In genomic region chr6:31114540-31114876, GRCh38 we compare ENCODE assay signal across 9 cellular contexts. TPM values are rescaled to one million over a fixed set of nuclear protein-coding genes. Genes with fewer than 3 reads are reported as not detected.
DNase-seq lines count a peak whose midpoint lies in the region; ATAC-seq and TF ChIP-seq lines count a peak whose summit lies in the region.
"Had no signal": no experiment of that assay in that cellular context is flagged by ENCODE, and none has a peak within 500 bp of the region (broad histone marks: within the 10 kb centered on the region; RNA-seq: fewer than 3 reads in every experiment).

TSS of gene PSORS1C1 (plus strand) at chr6:31114800. CDS start at chr6:31129633, 14,833 bp downstream.

- peak in 1 of 2 donors; percentile 15 for TF ChIP-seq POLR2A in uterus (IDR thresholded peaks at IDR 0.05)

- no peak within 1 kb of the TSS for H3K4me3 ChIP-seq in mucosa of descending colon
- peak within 1 kb of the TSS; percentile 21 to 25 for H3K4me3 ChIP-seq in uterus

- H3K36me3 ChIP-seq in mucosa of descending colon (ENCODE audit: low read depth) (no peaks in the 10 kb centered on the region), uterus (no peaks in the 10 kb centered on the region)

- ATAC-seq in mucosa of descending colon: peak; percentile 94
- no peak for ATAC-seq in HG03432 (IDR thresholded peaks at IDR 0.05; ENCODE audit: unreplicated experiment)

- H3K27ac ChIP-seq in uterus: peak within 1 kb of the TSS; percentile 91 to 92
- H3K27ac ChIP-seq: KMS-11 had no signal

- DNase-seq in M059J (ENCODE audit: low read depth) (peak; percentile 98), epidermal melanocyte (ENCODE audit: insufficient read length, low spot score) (peak; percentile 59), mucosa of descending colon (peak; percentile 69 to 84 (median 77)), uterus (peak; percentile 91 to 96), NCI-H2171 (lab: John Stamatoyannopoulos, UW) (no peak), CD1c-positive myeloid dendritic cell (ENCODE audit: extremely low spot score) (no peak)
- DNase-seq in stimulated activated CD4-positive, alpha-beta T cell treated with anti-CD3 and anti-CD28 coated beads, Interleukin-4, amount 100 ng/mL, for 1 hour: no peak

- H3K9me3 ChIP-seq in mucosa of descending colon (no peaks in the 10 kb centered on the region), uterus (no peaks in the 10 kb centered on the region)

- no peak for TF ChIP-seq CTCF in mucosa of descending colon (IDR thresholded peaks at IDR 0.05)
- TF ChIP-seq CTCF in uterus (IDR thresholded peaks at IDR 0.05): peak in 1 of 4 experiments; percentile 2

- H3K4me1 ChIP-seq in mucosa of descending colon (ENCODE audit: low read depth) (peaks cover 13% of the 10 kb centered on the region), uterus (peaks cover 0 to 8% of the 10 kb centered on the region in 2 donors)

- no peaks in the 10 kb centered on the region for H3K27me3 ChIP-seq in uterus

- intact Hi-C loops in mucosa of descending colon (cut with DNase I, micrococcal nuclease): no loop called here
- intact Hi-C loops in uterus (cut with DNase I; ENCODE audit: low total_unique reads): no loop called here

RNA-seq across cellular contexts. Expression of gene PSORS1C1, which starts in this region (rescaled TPM):
- total RNA-seq in M059J (2014; rRNA removed; shearing (Covaris generic)): 0.15 and 8.3 TPM in 2 replicates
- total RNA-seq in mucosa of descending colon (10 to 100 TPM in 1 of 3 donors, 1 to 10 TPM in 2; 2.4 to 11.1 (median 4.6) TPM), uterus (1 to 10 TPM in 1 of 4 donors, under 1 TPM in 3; under 0.01 to 4.5 (median 0.54) TPM)

Comparison
In these comparisons a context has a peak if more than half of its experiments do, and no peak if none do; other contexts are left out.
1. DNase-seq: peak in M059J (single experiment), epidermal melanocyte (single experiment), mucosa of descending colon (3 of 3) and uterus (2 of 2); none in NCI-H2171 (single experiment), CD1c-positive myeloid dendritic cell (single experiment) and stimulated activated CD4-positive, alpha-beta T cell treated with anti-CD3 and anti-CD28 coated beads, Interleukin-4, amount 100 ng/mL, for 1 hour (single experiment).